ENCODE assay signal across 1 cellular context in genomic region chr21:42350899-42351543, GRCh38.
TF ChIP-seq lines count a peak whose summit lies in the region.

Gene TFF2 (minus strand): TSS chr21:42350994. CDS start chr21:42350957, 37 bp downstream.

TF ChIP-seq in HepG2, 621 proteins besides CTCF, POLR2A, EP300 and RAD21 (continued from another document):
- TF ChIP-seq, protein P1, sequence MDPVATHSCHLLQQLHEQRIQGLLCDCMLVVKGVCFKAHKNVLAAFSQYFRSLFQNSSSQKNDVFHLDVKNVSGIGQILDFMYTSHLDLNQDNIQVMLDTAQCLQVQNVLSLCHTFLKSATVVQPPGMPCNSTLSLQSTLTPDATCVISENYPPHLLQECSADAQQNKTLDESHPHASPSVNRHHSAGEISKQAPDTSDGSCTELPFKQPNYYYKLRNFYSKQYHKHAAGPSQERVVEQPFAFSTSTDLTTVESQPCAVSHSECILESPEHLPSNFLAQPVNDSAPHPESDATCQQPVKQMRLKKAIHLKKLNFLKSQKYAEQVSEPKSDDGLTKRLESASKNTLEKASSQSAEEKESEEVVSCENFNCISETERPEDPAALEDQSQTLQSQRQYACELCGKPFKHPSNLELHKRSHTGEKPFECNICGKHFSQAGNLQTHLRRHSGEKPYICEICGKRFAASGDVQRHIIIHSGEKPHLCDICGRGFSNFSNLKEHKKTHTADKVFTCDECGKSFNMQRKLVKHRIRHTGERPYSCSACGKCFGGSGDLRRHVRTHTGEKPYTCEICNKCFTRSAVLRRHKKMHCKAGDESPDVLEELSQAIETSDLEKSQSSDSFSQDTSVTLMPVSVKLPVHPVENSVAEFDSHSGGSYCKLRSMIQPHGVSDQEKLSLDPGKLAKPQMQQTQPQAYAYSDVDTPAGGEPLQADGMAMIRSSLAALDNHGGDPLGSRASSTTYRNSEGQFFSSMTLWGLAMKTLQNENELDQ (CRISPR knock-in tag; IDR thresholded peaks at IDR 0.05; ENCODE audit: borderline replicate concordance) = no peak
TF ChIP-seq in HepG2: peak in this region for 1.
